1 cellular context compared by ENCODE assay signal in the genomic region with DNA sequence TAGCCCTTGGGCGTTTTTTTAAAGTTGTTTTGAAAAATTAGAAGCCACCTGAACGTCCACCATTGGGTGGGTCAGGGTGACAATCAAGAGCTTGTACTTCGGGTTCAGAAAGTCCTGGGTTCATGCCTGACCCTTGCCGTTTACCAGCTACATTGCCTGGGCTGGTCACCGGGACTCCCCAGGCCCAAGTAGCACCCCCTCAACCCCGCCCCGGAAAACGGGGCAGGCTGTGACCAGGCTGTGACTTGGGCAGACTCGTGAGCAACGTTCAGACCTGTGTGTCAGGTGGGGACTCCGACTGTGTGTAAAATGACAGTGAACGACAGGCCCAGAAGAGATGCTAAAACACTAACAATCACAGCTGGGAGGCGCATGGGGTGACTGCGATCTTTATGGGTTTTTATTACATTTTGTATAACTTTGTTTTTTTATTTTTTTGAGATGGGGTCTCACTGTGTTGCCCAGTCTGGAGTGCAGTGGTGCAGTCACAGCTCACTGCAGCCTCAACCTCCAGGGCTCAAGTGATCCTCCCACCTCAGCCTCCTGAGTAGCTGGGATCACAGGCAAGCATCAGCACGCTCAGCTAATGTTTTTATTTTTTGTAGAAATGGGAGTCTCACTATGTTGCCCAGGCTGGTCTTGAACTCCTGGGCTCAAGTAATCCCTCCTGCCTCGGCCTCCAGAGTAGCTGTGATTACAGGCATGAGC.
TF ChIP-seq lines count a peak whose summit lies in the region.

No MANE protein-coding gene starts in this region.

TF ChIP-seq in WTC11, 78 proteins besides CTCF, POLR2A, EP300 and RAD21 (continued from another document):
- TF ChIP-seq, protein P1, sequence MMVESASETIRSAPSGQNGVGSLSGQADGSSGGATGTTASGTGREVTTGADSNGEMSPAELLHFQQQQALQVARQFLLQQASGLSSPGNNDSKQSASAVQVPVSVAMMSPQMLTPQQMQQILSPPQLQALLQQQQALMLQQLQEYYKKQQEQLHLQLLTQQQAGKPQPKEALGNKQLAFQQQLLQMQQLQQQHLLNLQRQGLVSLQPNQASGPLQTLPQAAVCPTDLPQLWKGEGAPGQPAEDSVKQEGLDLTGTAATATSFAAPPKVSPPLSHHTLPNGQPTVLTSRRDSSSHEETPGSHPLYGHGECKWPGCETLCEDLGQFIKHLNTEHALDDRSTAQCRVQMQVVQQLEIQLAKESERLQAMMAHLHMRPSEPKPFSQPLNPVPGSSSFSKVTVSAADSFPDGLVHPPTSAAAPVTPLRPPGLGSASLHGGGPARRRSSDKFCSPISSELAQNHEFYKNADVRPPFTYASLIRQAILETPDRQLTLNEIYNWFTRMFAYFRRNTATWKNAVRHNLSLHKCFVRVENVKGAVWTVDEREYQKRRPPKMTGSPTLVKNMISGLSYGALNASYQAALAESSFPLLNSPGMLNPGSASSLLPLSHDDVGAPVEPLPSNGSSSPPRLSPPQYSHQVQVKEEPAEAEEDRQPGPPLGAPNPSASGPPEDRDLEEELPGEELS (CRISPR knock-in tag; IDR thresholded peaks at IDR 0.05), result no peak
- peak; percentile 91 for TF ChIP-seq ZNF121 (CRISPR knock-in tag; IDR thresholded peaks at IDR 0.05)
- TF ChIP-seq, protein P2, sequence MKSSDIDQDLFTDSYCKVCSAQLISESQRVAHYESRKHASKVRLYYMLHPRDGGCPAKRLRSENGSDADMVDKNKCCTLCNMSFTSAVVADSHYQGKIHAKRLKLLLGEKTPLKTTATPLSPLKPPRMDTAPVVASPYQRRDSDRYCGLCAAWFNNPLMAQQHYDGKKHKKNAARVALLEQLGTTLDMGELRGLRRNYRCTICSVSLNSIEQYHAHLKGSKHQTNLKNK (CRISPR knock-in tag; IDR thresholded peaks at IDR 0.05), result no peak
